1 cellular context compared by ENCODE assay signal in the genomic region with DNA sequence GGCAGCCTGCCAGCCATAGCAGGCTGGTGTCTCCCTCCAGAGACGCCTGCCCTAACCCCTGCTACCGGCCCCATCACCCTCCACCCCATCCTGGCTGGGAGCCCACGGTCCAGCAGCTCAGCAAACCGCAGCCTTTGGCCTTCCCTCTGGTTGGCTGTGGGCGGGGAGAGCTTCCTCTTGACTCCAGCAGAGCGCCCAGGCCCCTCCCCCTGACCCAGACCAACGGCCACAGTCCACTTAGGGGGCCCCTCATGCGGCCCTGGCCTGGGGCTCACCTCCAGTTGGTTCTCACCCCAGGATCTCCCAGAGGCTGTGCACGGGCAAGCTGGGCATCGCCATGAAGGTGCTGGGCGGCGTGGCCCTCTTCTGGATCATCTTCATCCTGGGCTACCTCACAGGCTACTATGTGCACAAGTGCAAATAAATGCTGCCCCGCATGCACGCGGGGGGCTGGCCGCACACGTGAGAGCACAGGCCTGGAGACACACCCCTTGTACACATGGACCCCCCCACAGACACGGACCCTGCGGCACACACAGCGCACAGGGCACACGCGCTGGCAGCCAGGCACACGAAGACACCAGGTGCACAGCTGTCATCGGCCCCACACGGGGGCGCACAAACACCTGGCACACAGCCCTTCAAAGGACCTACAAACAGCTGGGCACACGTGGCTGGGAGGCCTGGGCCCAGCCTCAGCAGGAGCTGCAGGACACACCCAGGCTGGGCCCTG.
TF ChIP-seq lines count a peak whose summit lies in the region.

No MANE protein-coding gene starts in this region.

TF ChIP-seq in HepG2, 621 proteins besides CTCF, POLR2A, EP300 and RAD21 (continued from another document and continues in another):
- TF ChIP-seq, protein P1, sequence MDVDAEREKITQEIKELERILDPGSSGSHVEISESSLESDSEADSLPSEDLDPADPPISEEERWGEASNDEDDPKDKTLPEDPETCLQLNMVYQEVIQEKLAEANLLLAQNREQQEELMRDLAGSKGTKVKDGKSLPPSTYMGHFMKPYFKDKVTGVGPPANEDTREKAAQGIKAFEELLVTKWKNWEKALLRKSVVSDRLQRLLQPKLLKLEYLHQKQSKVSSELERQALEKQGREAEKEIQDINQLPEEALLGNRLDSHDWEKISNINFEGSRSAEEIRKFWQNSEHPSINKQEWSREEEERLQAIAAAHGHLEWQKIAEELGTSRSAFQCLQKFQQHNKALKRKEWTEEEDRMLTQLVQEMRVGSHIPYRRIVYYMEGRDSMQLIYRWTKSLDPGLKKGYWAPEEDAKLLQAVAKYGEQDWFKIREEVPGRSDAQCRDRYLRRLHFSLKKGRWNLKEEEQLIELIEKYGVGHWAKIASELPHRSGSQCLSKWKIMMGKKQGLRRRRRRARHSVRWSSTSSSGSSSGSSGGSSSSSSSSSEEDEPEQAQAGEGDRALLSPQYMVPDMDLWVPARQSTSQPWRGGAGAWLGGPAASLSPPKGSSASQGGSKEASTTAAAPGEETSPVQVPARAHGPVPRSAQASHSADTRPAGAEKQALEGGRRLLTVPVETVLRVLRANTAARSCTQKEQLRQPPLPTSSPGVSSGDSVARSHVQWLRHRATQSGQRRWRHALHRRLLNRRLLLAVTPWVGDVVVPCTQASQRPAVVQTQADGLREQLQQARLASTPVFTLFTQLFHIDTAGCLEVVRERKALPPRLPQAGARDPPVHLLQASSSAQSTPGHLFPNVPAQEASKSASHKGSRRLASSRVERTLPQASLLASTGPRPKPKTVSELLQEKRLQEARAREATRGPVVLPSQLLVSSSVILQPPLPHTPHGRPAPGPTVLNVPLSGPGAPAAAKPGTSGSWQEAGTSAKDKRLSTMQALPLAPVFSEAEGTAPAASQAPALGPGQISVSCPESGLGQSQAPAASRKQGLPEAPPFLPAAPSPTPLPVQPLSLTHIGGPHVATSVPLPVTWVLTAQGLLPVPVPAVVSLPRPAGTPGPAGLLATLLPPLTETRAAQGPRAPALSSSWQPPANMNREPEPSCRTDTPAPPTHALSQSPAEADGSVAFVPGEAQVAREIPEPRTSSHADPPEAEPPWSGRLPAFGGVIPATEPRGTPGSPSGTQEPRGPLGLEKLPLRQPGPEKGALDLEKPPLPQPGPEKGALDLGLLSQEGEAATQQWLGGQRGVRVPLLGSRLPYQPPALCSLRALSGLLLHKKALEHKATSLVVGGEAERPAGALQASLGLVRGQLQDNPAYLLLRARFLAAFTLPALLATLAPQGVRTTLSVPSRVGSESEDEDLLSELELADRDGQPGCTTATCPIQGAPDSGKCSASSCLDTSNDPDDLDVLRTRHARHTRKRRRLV (CRISPR knock-in tag; IDR thresholded peaks at IDR 0.05) = peak; percentile 87; the same call in 1 of the 2 replicates
- TF ChIP-seq, protein P2, sequence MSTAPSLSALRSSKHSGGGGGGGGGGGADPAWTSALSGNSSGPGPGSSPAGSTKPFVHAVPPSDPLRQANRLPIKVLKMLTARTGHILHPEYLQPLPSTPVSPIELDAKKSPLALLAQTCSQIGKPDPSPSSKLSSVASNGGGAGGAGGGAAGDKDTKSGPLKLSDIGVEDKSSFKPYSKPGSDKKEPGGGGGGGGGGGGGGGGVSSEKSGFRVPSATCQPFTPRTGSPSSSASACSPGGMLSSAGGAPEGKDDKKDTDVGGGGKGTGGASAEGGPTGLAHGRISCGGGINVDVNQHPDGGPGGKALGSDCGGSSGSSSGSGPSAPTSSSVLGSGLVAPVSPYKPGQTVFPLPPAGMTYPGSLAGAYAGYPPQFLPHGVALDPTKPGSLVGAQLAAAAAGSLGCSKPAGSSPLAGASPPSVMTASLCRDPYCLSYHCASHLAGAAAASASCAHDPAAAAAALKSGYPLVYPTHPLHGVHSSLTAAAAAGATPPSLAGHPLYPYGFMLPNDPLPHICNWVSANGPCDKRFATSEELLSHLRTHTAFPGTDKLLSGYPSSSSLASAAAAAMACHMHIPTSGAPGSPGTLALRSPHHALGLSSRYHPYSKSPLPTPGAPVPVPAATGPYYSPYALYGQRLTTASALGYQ (CRISPR knock-in tag; IDR thresholded peaks at IDR 0.05) = peak; percentile 73
- TF ChIP-seq BRF2 (CRISPR knock-in tag; IDR thresholded peaks at IDR 0.05) (peak; percentile 95; the same call in 1 of the 2 replicates), CREB1 (IDR thresholded peaks at IDR 0.05) (0 out of 2 replicates have a peak, but pooled peaks have one; percentile 30), CREB1 (CRISPR knock-in tag; IDR thresholded peaks at IDR 0.05) (no peak), JARID2 (CRISPR knock-in tag; IDR thresholded peaks at IDR 0.05; ENCODE audit: insufficient replicate concordance) (peak; percentile 65), EEA1 (CRISPR knock-in tag; IDR thresholded peaks at IDR 0.05; ENCODE audit: borderline replicate concordance) (peak; percentile 83; the same call in 1 of the 2 replicates), THAP7 (CRISPR knock-in tag; IDR thresholded peaks at IDR 0.05) (0 out of 2 replicates have a peak, but pooled peaks have one; percentile 79), ZNF549 (CRISPR knock-in tag; IDR thresholded peaks at IDR 0.05) (no peak), MIER2 (CRISPR knock-in tag; IDR thresholded peaks at IDR 0.05) (0 out of 2 replicates have a peak, but pooled peaks have one; percentile 33), MBD4 (IDR thresholded peaks at IDR 0.05; ENCODE audit: borderline replicate concordance, low read length) (no peak), GLI4 (CRISPR knock-in tag; IDR thresholded peaks at IDR 0.05; ENCODE audit: borderline replicate concordance) (no peak; the same call in 1 of the 2 replicates), NR3C1 (CRISPR knock-in tag; IDR thresholded peaks at IDR 0.05) (no peak), MIXL1 (CRISPR knock-in tag; IDR thresholded peaks at IDR 0.05) (peak; percentile 66; the same call in 1 of the 2 replicates), LRRFIP1 (CRISPR knock-in tag; conservative IDR thresholded peaks at IDR 0.05) (no peak), KMT2B (CRISPR knock-in tag; IDR thresholded peaks at IDR 0.05) (peak; percentile 42; the same call in 1 of the 2 replicates), CENPBD1 (CRISPR knock-in tag; IDR thresholded peaks at IDR 0.05; ENCODE audit: borderline replicate concordance, low read depth) (no peak), ISL2 (CRISPR knock-in tag; IDR thresholded peaks at IDR 0.05) (peak; percentile 41; the same call in 1 of the 2 replicates), ZNF329 (CRISPR knock-in tag; IDR thresholded peaks at IDR 0.05; ENCODE audit: low read depth) (peak; percentile 68; the same call in 1 of the 2 replicates), GFI1 (CRISPR knock-in tag; IDR thresholded peaks at IDR 0.05; ENCODE audit: borderline replicate concordance) (no peak), MXI1 (IDR thresholded peaks at IDR 0.05; ENCODE audit: borderline replicate concordance, low read depth, low read length) (peak; percentile 97), ZNF10 (CRISPR knock-in tag; IDR thresholded peaks at IDR 0.05; ENCODE audit: borderline replicate concordance, low read depth) (no peak), U2AF1 (optimal IDR thresholded peaks at IDR 0.05; ENCODE audit: low read depth, low read length) (no peak), CSRNP2 (CRISPR knock-in tag; conservative IDR thresholded peaks at IDR 0.05; ENCODE audit: low read depth) (no peak), HDAC6 (IDR thresholded peaks at IDR 0.05; ENCODE audit: low read depth, low read length) (no peak), HMG20B (CRISPR knock-in tag; conservative IDR thresholded peaks at IDR 0.05) (no peak; the same call in 1 of the 2 replicates), ZNF251 (CRISPR knock-in tag; IDR thresholded peaks at IDR 0.05) (no peak), FOXK2 (IDR thresholded peaks at IDR 0.05) (no peak)
- TF ChIP-seq, protein P3, sequence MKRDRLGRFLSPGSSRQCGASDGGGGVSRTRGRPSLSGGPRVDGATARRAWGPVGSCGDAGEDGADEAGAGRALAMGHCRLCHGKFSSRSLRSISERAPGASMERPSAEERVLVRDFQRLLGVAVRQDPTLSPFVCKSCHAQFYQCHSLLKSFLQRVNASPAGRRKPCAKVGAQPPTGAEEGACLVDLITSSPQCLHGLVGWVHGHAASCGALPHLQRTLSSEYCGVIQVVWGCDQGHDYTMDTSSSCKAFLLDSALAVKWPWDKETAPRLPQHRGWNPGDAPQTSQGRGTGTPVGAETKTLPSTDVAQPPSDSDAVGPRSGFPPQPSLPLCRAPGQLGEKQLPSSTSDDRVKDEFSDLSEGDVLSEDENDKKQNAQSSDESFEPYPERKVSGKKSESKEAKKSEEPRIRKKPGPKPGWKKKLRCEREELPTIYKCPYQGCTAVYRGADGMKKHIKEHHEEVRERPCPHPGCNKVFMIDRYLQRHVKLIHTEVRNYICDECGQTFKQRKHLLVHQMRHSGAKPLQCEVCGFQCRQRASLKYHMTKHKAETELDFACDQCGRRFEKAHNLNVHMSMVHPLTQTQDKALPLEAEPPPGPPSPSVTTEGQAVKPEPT (CRISPR knock-in tag; IDR thresholded peaks at IDR 0.05; ENCODE audit: low read depth) = no peak; the same call in 1 of the 2 replicates
- TF ChIP-seq, protein P4, sequence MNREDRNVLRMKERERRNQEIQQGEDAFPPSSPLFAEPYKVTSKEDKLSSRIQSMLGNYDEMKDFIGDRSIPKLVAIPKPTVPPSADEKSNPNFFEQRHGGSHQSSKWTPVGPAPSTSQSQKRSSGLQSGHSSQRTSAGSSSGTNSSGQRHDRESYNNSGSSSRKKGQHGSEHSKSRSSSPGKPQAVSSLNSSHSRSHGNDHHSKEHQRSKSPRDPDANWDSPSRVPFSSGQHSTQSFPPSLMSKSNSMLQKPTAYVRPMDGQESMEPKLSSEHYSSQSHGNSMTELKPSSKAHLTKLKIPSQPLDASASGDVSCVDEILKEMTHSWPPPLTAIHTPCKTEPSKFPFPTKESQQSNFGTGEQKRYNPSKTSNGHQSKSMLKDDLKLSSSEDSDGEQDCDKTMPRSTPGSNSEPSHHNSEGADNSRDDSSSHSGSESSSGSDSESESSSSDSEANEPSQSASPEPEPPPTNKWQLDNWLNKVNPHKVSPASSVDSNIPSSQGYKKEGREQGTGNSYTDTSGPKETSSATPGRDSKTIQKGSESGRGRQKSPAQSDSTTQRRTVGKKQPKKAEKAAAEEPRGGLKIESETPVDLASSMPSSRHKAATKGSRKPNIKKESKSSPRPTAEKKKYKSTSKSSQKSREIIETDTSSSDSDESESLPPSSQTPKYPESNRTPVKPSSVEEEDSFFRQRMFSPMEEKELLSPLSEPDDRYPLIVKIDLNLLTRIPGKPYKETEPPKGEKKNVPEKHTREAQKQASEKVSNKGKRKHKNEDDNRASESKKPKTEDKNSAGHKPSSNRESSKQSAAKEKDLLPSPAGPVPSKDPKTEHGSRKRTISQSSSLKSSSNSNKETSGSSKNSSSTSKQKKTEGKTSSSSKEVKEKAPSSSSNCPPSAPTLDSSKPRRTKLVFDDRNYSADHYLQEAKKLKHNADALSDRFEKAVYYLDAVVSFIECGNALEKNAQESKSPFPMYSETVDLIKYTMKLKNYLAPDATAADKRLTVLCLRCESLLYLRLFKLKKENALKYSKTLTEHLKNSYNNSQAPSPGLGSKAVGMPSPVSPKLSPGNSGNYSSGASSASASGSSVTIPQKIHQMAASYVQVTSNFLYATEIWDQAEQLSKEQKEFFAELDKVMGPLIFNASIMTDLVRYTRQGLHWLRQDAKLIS (CRISPR knock-in tag; IDR thresholded peaks at IDR 0.05) = no peak
- TF ChIP-seq, protein P5, sequence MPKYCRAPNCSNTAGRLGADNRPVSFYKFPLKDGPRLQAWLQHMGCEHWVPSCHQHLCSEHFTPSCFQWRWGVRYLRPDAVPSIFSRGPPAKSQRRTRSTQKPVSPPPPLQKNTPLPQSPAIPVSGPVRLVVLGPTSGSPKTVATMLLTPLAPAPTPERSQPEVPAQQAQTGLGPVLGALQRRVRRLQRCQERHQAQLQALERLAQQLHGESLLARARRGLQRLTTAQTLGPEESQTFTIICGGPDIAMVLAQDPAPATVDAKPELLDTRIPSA (CRISPR knock-in tag; IDR thresholded peaks at IDR 0.05; ENCODE audit: borderline replicate concordance) = peak; percentile 95
